In genomic region chr5:65926276-65926761, GRCh38 we compare ENCODE assay signal across 8 cellular contexts. TPM values are rescaled to one million over a fixed set of nuclear protein-coding genes. Genes with fewer than 3 reads are reported as not detected.
DNase-seq lines count a peak whose midpoint lies in the region; ATAC-seq and TF ChIP-seq lines count a peak whose summit lies in the region.

Gene ERBIN, plus strand, starts transcription at chr5:65926575. Its CDS starts 66,144 bp downstream, at chr5:65992719.

- peaks cover 20 to 68% (median 37%) of the 10 kb centered on the region in 4 donors for H3K4me1 Mint-ChIP-seq in CD4-positive, alpha-beta memory T cell

- no peaks in the 10 kb centered on the region for H3K9me3 Mint-ChIP-seq in CD4-positive, alpha-beta memory T cell

- H3K4me3 Mint-ChIP-seq in CD4-positive, alpha-beta memory T cell = peak within 1 kb of the TSS; percentile 95 to 99 (median 97)

- no peaks in the 10 kb centered on the region for H3K9me3 ChIP-seq in CD4-positive, alpha-beta memory T cell (ENCODE audit: control insufficient read depth in 1 of 2, low read length in 2 of 2)
- H3K9me3 ChIP-seq in neutrophil = no peaks in the 10 kb centered on the region

- H3K36me3 Mint-ChIP-seq in CD4-positive, alpha-beta memory T cell = peaks cover 0 to 39% of the 10 kb centered on the region in 2 donors

- no peaks in the 10 kb centered on the region for H3K36me3 ChIP-seq in CD4-positive, alpha-beta memory T cell (ENCODE audit: insufficient read depth, low read length)
- H3K36me3 ChIP-seq in neutrophil = no peaks in the 10 kb centered on the region

- no peaks in the 10 kb centered on the region for H3K27me3 ChIP-seq in CD4-positive, alpha-beta memory T cell (ENCODE audit: insufficient read depth, low read length)
- H3K27me3 ChIP-seq in neutrophil = peaks cover 13% of the 10 kb centered on the region

- H3K27ac ChIP-seq in CD4-positive, alpha-beta memory T cell (ENCODE audit: low read depth, low read length) = peak within 1 kb of the TSS; percentile 95
- peak within 1 kb of the TSS; percentile 99 for H3K27ac ChIP-seq in neutrophil

- ATAC-seq in GM19452 (IDR thresholded peaks at IDR 0.05; ENCODE audit: unreplicated experiment) (peak; percentile 28), HG03571 (IDR thresholded peaks at IDR 0.05; ENCODE audit: unreplicated experiment) (peak; percentile 27)

- peaks cover 45% of the 10 kb centered on the region for H3K4me1 ChIP-seq in CD4-positive, alpha-beta memory T cell (ENCODE audit: insufficient read depth, low read length)
- H3K4me1 ChIP-seq in neutrophil (ENCODE audit: control insufficient read depth in 1 of 2, insufficient read depth in 1 of 2, low read depth in 1 of 2, low read length in 1 of 2) = peaks cover 27 to 28% of the 10 kb centered on the region in 2 experiments

- TF ChIP-seq CTCF in neutrophil (IDR thresholded peaks at IDR 0.05) (no peak), subcutaneous adipose tissue (IDR thresholded peaks at IDR 0.05; ENCODE audit: low read depth) (no peak)

- peak within 1 kb of the TSS; percentile 75 to 80 for H3K4me3 ChIP-seq in CD4-positive, alpha-beta memory T cell (ENCODE audit: low read length in 2 of 2)
- peak within 1 kb of the TSS; percentile 93 for H3K4me3 ChIP-seq in neutrophil (ENCODE audit: low read depth in 1 of 2, low read length in 1 of 2)

- H3K27me3 Mint-ChIP-seq in CD4-positive, alpha-beta memory T cell = no peaks in the 10 kb centered on the region

- peak; percentile 64 to 84 (median 70) for DNase-seq in CD4-positive, alpha-beta memory T cell
- peak; percentile 36 for DNase-seq in SK-N-DZ (ENCODE audit: low spot score)
- peak; percentile 74 for DNase-seq in activated naive CD4-positive, alpha-beta T cell treated with Interleukin-2 at 50 U/mL for 16 hours
- peak; percentile 93 for DNase-seq in foreskin melanocyte

- H3K27ac Mint-ChIP-seq in CD4-positive, alpha-beta memory T cell = peak within 1 kb of the TSS; percentile 91 to 99 (median 97)

- POLR2A ChIA-PET in CD4-positive, alpha-beta memory T cell (lab: Charles Lee; ENCODE audit: partially characterized antibody) = interaction anchor here (0.6 to 3.7 kb wide), 30 partner anchors 9 to 1240 kb away, joined by 3 to 52 read pairs (median 4); partner anchors contain the start of genes CENPK, NLN, PPWD1 and SGTB

- intact Hi-C loops in CD4-positive, alpha-beta memory T cell (cut with micrococcal nuclease) = loop anchor here (1.0 to 5.0 kb wide), 8 partner anchors 36 to 364 kb away; partner anchors contain the start of genes CENPK, PPWD1 and TRIM23

- CTCF ChIA-PET in CD4-positive, alpha-beta memory T cell (lab: Charles Lee; ENCODE audit: partially characterized antibody) = interaction anchor here (1.1 to 2.3 kb wide), 4 partner anchors 99 to 218 kb away, joined by 3 to 12 read pairs (median 3); partner anchors contain the start of gene SREK1

RNA-seq across cellular contexts. Expression of gene ERBIN, which starts in this region (rescaled TPM):
- 10 to 100 TPM; 96.7 to 98.7 TPM for total RNA-seq in CD4-positive, alpha-beta memory T cell
- 10 to 100 TPM; 30.6 to 47.8 TPM for polyA plus RNA-seq in CD4-positive, alpha-beta memory T cell
- polyA plus RNA-seq in SK-N-DZ (2014; cell fraction: cytosol; rRNA removed) = 22.2 TPM in 2 replicates
- polyA plus RNA-seq in SK-N-DZ (2014; cell fraction: nucleus; rRNA removed) = 28.5 and 30.4 TPM in 2 replicates
- total RNA-seq in subcutaneous adipose tissue = 100 to 1,000 TPM in 1 of 4 donors, 10 to 100 TPM in 3; 50.3 to 119 (median 70.5) TPM

Comparison
In these comparisons a context has a peak if more than half of its experiments do, and no peak if none do; other contexts are left out.
1. Peak in every context shown above with its lines: DNase-seq, ATAC-seq, H3K4me3 ChIP-seq and H3K27ac ChIP-seq.
2. DNase-seq: peak in every context shown above with its lines; median percentile 93 in foreskin melanocyte; 74 in activated naive CD4-positive, alpha-beta T cell treated with Interleukin-2 at 50 U/mL for 16 hours; 70 in CD4-positive, alpha-beta memory T cell; 36 in SK-N-DZ.